In genomic region chr3:14531856-14532395, GRCh38 we compare ENCODE assay signal across 2 cellular contexts.
TF ChIP-seq lines count a peak whose summit lies in the region.

No MANE protein-coding gene starts in this region.

TF ChIP-seq in HCT116, 20 proteins besides CTCF, POLR2A, EP300 and RAD21:
- TF ChIP-seq EZH2 (IDR thresholded peaks at IDR 0.05) (no peak), JUND (IDR thresholded peaks at IDR 0.05) (no peak), ZNF274 (IDR thresholded peaks at IDR 0.05; ENCODE audit: low read depth, low read length) (no peak)

TF ChIP-seq in H1, 55 proteins besides CTCF, POLR2A, EP300 and RAD21:
- no peak for TF ChIP-seq BACH1 (IDR thresholded peaks at IDR 0.05; ENCODE audit: low read length)
- TF ChIP-seq SIN3A (conservative IDR thresholded peaks at IDR 0.05 in 1 of 2, IDR thresholded peaks at IDR 0.05 in 1 of 2; ENCODE audit: low read depth in 1 of 2, low read length in 2 of 2), result no peak
- TF ChIP-seq SUZ12 (IDR thresholded peaks at IDR 0.05; ENCODE audit: low read length), result no peak
- no peak for TF ChIP-seq KDM1A (IDR thresholded peaks at IDR 0.05; ENCODE audit: borderline replicate concordance, low read length)
- TF ChIP-seq MAX (IDR thresholded peaks at IDR 0.05), result peak; percentile 24; the same call in 1 of the 2 replicates
- no peak for TF ChIP-seq MAFK (IDR thresholded peaks at IDR 0.05; ENCODE audit: low read depth, low read length)
- no peak for TF ChIP-seq ATF3 (IDR thresholded peaks at IDR 0.05; ENCODE audit: insufficient read depth, low read depth, low read length)
- TF ChIP-seq E2F6 (IDR thresholded peaks at IDR 0.05), result 0 out of 2 replicates have a peak, but pooled peaks have one; percentile 10
